ENCODE assay signal across 18 cellular contexts in the genomic region with DNA sequence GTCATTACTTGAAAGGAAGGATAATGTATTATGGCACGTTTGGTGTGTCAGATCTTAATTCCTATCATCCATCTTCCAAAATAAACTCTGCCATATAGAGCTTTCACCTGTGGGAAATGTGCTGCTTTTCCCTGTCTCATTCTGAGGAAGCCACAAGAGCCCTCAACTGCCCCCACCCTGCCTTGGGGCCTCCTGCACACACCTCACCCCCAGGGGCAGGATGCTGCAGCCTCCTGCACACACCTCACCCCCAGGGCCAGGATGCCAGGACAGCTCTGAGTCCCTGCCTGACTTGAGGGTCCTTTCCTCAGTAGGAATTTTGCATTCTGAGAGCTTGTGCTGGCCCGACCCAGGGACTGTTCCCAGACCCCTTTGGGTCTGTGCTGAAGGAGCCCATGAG.
A peak's percentile ranks its signal among the peaks of the same experiment; 100 is the strongest.
DNase-seq lines count a peak whose midpoint lies in the region; ATAC-seq and TF ChIP-seq lines count a peak whose summit lies in the region.
"Had no signal": no experiment of that assay in that cellular context is flagged by ENCODE, and none has a peak within 500 bp of the region (broad histone marks: within the 10 kb centered on the region; RNA-seq: fewer than 3 reads in every experiment).

No MANE protein-coding gene starts in this region.

- DNase-seq in GM23338 (ENCODE audit: low spot score) (no peak), endothelial cell (ENCODE audit: low spot score) (no peak), DMS153 treated with DMSO at 0.1 percent for 48 hours (lab: John Stamatoyannopoulos, UW; ENCODE audit: unreplicated experiment) (no peak), NCI-H345 (lab: John Stamatoyannopoulos, UW) (no peak)
- DNase-seq: BE2C; CD8-positive, alpha-beta T cell; GF-D8; Kasumi-1; NCI-H2029; NCI-H2227 treated with DMSO at 0.1 percent for 48 hours; NCI-H526 treated with DMSO at 0.1 percent for 48 hours; NK-92 treated with Interleukin-12 subunit alpha and Interleukin-12 subunit beta, amount 100 ng/mL, for 24 hours; OCI-M1 had no signal

- H3K9me3 Mint-ChIP-seq in GM23338 (no peaks in the 10 kb centered on the region), endothelial cell (ENCODE audit: unreplicated experiment) (no peaks in the 10 kb centered on the region)
- H3K9me3 Mint-ChIP-seq: CD8-positive, alpha-beta T cell had no signal

- H3K9me2 ChIP-seq in GM23338 (ENCODE audit: insufficient read depth): no peaks in the 10 kb centered on the region

- H3K4me1 ChIP-seq in GM23338 (ENCODE audit: insufficient read depth) (peaks cover 74% of the 10 kb centered on the region), HUES6 (ENCODE audit: control insufficient read depth, insufficient read depth, low read length) (peaks cover 74% of the 10 kb centered on the region), skeletal muscle satellite cell (ENCODE audit: control insufficient read depth, insufficient read depth, low read length) (peaks cover 34% of the 10 kb centered on the region)

- TF ChIP-seq CTCF in GM23338 (conservative IDR thresholded peaks at IDR 0.05; ENCODE audit: low read depth in 2 of 2): no peak
- TF ChIP-seq CTCF in endothelial cell (IDR thresholded peaks at IDR 0.05; ENCODE audit: unreplicated experiment): no peak

- ATAC-seq in GM23338 (no peak), HG03378 (IDR thresholded peaks at IDR 0.05; ENCODE audit: unreplicated experiment) (no peak)
- ATAC-seq: CD8-positive, alpha-beta T cell; Right ventricle myocardium inferior had no signal

- H3K9ac ChIP-seq in HUES6 (ENCODE audit: low read length) (no peak overlapping the region), skeletal muscle satellite cell (ENCODE audit: low read depth, low read length) (no peak overlapping the region)

- peak overlapping the region; percentile 71 for H3K4me2 ChIP-seq in GM23338
- peak overlapping the region; percentile 28 for H3K4me2 ChIP-seq in skeletal muscle satellite cell (ENCODE audit: low read length)

- peaks cover 38% of the 10 kb centered on the region for H3K27me3 Mint-ChIP-seq in GM23338 (ENCODE audit: insufficient read depth, low read depth, poor library complexity)
- H3K27me3 Mint-ChIP-seq in endothelial cell (ENCODE audit: unreplicated experiment): peaks cover 11% of the 10 kb centered on the region

- H3K79me2 ChIP-seq in GM23338 (replicated peaks; ENCODE audit: insufficient read depth): no peaks in the 10 kb centered on the region

- H2AFZ ChIP-seq in GM23338: no peak overlapping the region

- H3K27ac Mint-ChIP-seq in GM23338 (no peak overlapping the region), endothelial cell (ENCODE audit: unreplicated experiment) (peak overlapping the region; percentile 85)
- H3K27ac Mint-ChIP-seq: CD8-positive, alpha-beta T cell had no signal

- H3K27me3 ChIP-seq in GM23338 (ENCODE audit: insufficient read depth): no peaks in the 10 kb centered on the region
- H3K27me3 ChIP-seq in HUES6 (ENCODE audit: control insufficient read depth, insufficient read depth, low read length): no peaks in the 10 kb centered on the region
- H3K27me3 ChIP-seq in skeletal muscle satellite cell (ENCODE audit: control insufficient read depth, insufficient read depth, low read length): no peaks in the 10 kb centered on the region
- H3K27me3 ChIP-seq: BE2C had no signal

- H3K4me3 Mint-ChIP-seq in GM23338 (no peak overlapping the region; the same call in 2 of the 3 replicates), endothelial cell (ENCODE audit: unreplicated experiment) (no peak overlapping the region)
- H3K4me3 Mint-ChIP-seq: CD8-positive, alpha-beta T cell had no signal

- H3K27ac ChIP-seq in GM23338 (ENCODE audit: low read depth) (no peak overlapping the region), HUES6 (ENCODE audit: low read depth, low read length) (peak overlapping the region; percentile 75)
- H3K27ac ChIP-seq: SK-N-MC had no signal

- H3K36me3 ChIP-seq in GM23338 (ENCODE audit: insufficient read depth): no peaks in the 10 kb centered on the region
- no peaks in the 10 kb centered on the region for H3K36me3 ChIP-seq in HUES6 (ENCODE audit: control insufficient read depth, insufficient read depth, low read length)
- H3K36me3 ChIP-seq in skeletal muscle satellite cell (ENCODE audit: insufficient read depth, low read length): no peaks in the 10 kb centered on the region
- H3K36me3 ChIP-seq: BE2C had no signal

- no peaks in the 10 kb centered on the region for H4K20me1 ChIP-seq in GM23338 (replicated peaks; ENCODE audit: insufficient read depth)

- 0 out of 2 replicates have a peak, but pooled peaks cover 5% of the 10 kb centered on the region for H3F3A ChIP-seq in GM23338 (replicated peaks; ENCODE audit: low read depth)

- H3K4me1 Mint-ChIP-seq in GM23338: peaks cover 89% of the 10 kb centered on the region
- peaks cover 45% of the 10 kb centered on the region for H3K4me1 Mint-ChIP-seq in endothelial cell (ENCODE audit: unreplicated experiment)

- H3K9me3 ChIP-seq in HUES6 (ENCODE audit: control insufficient read depth, insufficient read depth, low read depth, low read length) (no peaks in the 10 kb centered on the region), skeletal muscle satellite cell (replicated peaks; ENCODE audit: low read length) (no peaks in the 10 kb centered on the region)
- H3K9me3 ChIP-seq: BE2C had no signal

- no peaks in the 10 kb centered on the region for H3K36me3 Mint-ChIP-seq in GM23338 (ENCODE audit: low read depth)
- no peaks in the 10 kb centered on the region for H3K36me3 Mint-ChIP-seq in endothelial cell (ENCODE audit: low read depth, unreplicated experiment)
- H3K36me3 Mint-ChIP-seq: CD8-positive, alpha-beta T cell had no signal

- H3K4me3 ChIP-seq in GM23338: no peak overlapping the region
- no peak overlapping the region for H3K4me3 ChIP-seq in HUES6 (ENCODE audit: low read depth, low read length)
- H3K4me3 ChIP-seq in skeletal muscle satellite cell (ENCODE audit: low read length): no peak overlapping the region
- H3K4me3 ChIP-seq: SK-N-MC had no signal

TF ChIP-seq in GM23338, 12 proteins besides CTCF, POLR2A, EP300 and RAD21:
- TF ChIP-seq ZNF331 (CRISPR knock-in tag; IDR thresholded peaks at IDR 0.05; ENCODE audit: low read depth) (no peak), ZNF462 (CRISPR knock-in tag; IDR thresholded peaks at IDR 0.05) (no peak)
TF ChIP-seq in GM23338: peak in this region for 0.
